Comparison of ENCODE assay signal across 16 cellular contexts in genomic region chr11:97525273-97525672, GRCh38.
A peak's percentile ranks its signal among the peaks of the same experiment; 100 is the strongest.
DNase-seq lines count a peak whose midpoint lies in the region; ATAC-seq and TF ChIP-seq lines count a peak whose summit lies in the region.
"Had no signal": no experiment of that assay in that cellular context is flagged by ENCODE, and none has a peak within 500 bp of the region (broad histone marks: within the 10 kb centered on the region; RNA-seq: fewer than 3 reads in every experiment).

No MANE protein-coding gene starts in this region.

- no peak for ATAC-seq in GM19452 (IDR thresholded peaks at IDR 0.05; ENCODE audit: unreplicated experiment)
- ATAC-seq: HepG2 had no signal

- no peak overlapping the region for H3K9ac ChIP-seq in smooth muscle cell (ENCODE audit: low read depth)

- WGBS in smooth muscle cell (ENCODE audit: low lambda C conversion rate): 5% methylated on average over 2 of the region's 2 CpGs

- H3K79me2 ChIP-seq in smooth muscle cell (ENCODE audit: low read depth): no peaks in the 10 kb centered on the region

- in situ Hi-C loops in GM13976 (cut with MboI; ENCODE audit: low sequenced_read_pairs, unreplicated experiment): no loop called here

- DNase-seq in HT1080 (ENCODE audit: low read depth) (peak; percentile 37), astrocyte of the hippocampus (ENCODE audit: low read depth, low spot score) (peak; percentile 3), foreskin melanocyte (peak; percentile 79), smooth muscle cell (lab: John Stamatoyannopoulos, UW; ENCODE audit: unreplicated experiment) (no peak), GM13976 (ENCODE audit: low spot score) (no peak), NCI-H2196 treated with DMSO at 0.1 percent for 48 hours (lab: John Stamatoyannopoulos, UW; ENCODE audit: unreplicated experiment) (no peak)
- DNase-seq: ACHN; BE2C; C1 segment of cervical spinal cord; Caco-2; CD4-positive, CD25-positive, alpha-beta regulatory T cell; CD8-positive, alpha-beta memory T cell; GDM1; H9 had no signal

- H3K36me3 ChIP-seq in smooth muscle cell (ENCODE audit: low read depth): no peaks in the 10 kb centered on the region
- H3K36me3 ChIP-seq: BE2C had no signal

- TF ChIP-seq CTCF in smooth muscle cell (IDR thresholded peaks at IDR 0.05; ENCODE audit: borderline replicate concordance, insufficient read depth, poor library complexity, severe bottlenecking) (no peak), GM13976 (IDR thresholded peaks at IDR 0.05; ENCODE audit: borderline replicate concordance, control extremely low read depth, extremely low read depth, insufficient read depth, missing control alignments) (no peak)

- H3K9me3 ChIP-seq in smooth muscle cell (replicated peaks; ENCODE audit: low read depth): no peaks in the 10 kb centered on the region
- H3K9me3 ChIP-seq: BE2C had no signal

- H2AFZ ChIP-seq in smooth muscle cell (ENCODE audit: low read depth): peak overlapping the region; percentile 3

- peak overlapping the region; percentile 13 for H3K4me2 ChIP-seq in smooth muscle cell

- no peaks in the 10 kb centered on the region for H4K20me1 ChIP-seq in smooth muscle cell (ENCODE audit: low read depth)

- no peaks in the 10 kb centered on the region for H3K4me1 ChIP-seq in smooth muscle cell (ENCODE audit: low read depth)
- H3K4me1 ChIP-seq: Caco-2 had no signal

- peak overlapping the region; percentile 42 for H3K27ac ChIP-seq in smooth muscle cell (ENCODE audit: low read depth)

- H3K27me3 ChIP-seq in smooth muscle cell (ENCODE audit: low read depth): no peaks in the 10 kb centered on the region
- H3K27me3 ChIP-seq: BE2C had no signal

- no peak overlapping the region for H3K4me3 ChIP-seq in smooth muscle cell

- no peaks in the 10 kb centered on the region for H3F3A ChIP-seq in smooth muscle cell (ENCODE audit: low read depth)

Comparison
In these comparisons a context has a peak if more than half of its experiments do, and no peak if none do; other contexts are left out.
1. DNase-seq: peak in HT1080 (single experiment), astrocyte of the hippocampus (single experiment) and foreskin melanocyte (single experiment); none in smooth muscle cell (single experiment), GM13976 (single experiment) and NCI-H2196 treated with DMSO at 0.1 percent for 48 hours (single experiment).